In genomic region chr1:79681382-79681781, GRCh38 we compare ENCODE assay signal across 26 cellular contexts.
"Had no signal": no experiment of that assay in that cellular context is flagged by ENCODE, and none has a peak within 500 bp of the region (broad histone marks: within the 10 kb centered on the region; RNA-seq: fewer than 3 reads in every experiment).

No MANE protein-coding gene starts in this region.

- H3K27ac ChIP-seq: lower lobe of right lung, pancreas, prostate gland, skin epidermis, stomach, thoracic aorta, tibial artery, upper lobe of right lung, uterus had no signal

- ATAC-seq: left ventricle myocardium superior; lower lobe of right lung; naive thymus-derived CD8-positive, alpha-beta T cell; pancreas; right cardiac atrium; sciatic nerve; stimulated activated naive B cell treated with anti-CD40 and anti-IgM and Interleukin-4, amounts not matched to agents 10 μg/mL and 1 μg/mL and 100 μg/mL, for 72 hours; stimulated activated naive CD8-positive, alpha-beta T cell treated with anti-CD3 and anti-CD28 coated beads, Interleukin-15, Interleukin-2, amounts not matched to agents 100 U/mL and 50 U/mL, for 24 hours; upper lobe of right lung had no signal

- H3K4me3 ChIP-seq: lower lobe of right lung, pancreas, prostate gland, skin epidermis, stomach, thoracic aorta, tibial artery, upper lobe of right lung, uterus had no signal

- H3K9me3 ChIP-seq: lower lobe of right lung, pancreas, prostate gland, upper lobe of right lung, uterus had no signal

- H3K4me1 ChIP-seq: lower lobe of right lung, pancreas, prostate gland, stomach, tibial artery, upper lobe of right lung, uterus had no signal

- H3K36me3 ChIP-seq: lower lobe of right lung, pancreas, prostate gland, stomach, thoracic aorta, tibial artery, upper lobe of right lung, uterus had no signal

- DNase-seq: islet precursor cell; left ventricle myocardium superior; lower lobe of right lung; mammary epithelial cell; mesenchymal stem cell; naive thymus-derived CD8-positive, alpha-beta T cell; nucleus accumbens; pancreas; posterior cingulate gyrus; retina; right cardiac atrium; stimulated activated CD4-positive, alpha-beta T cell treated with anti-CD3 and anti-CD28 coated beads, Interleukin-12 subunit alpha, Interleukin-12 subunit beta, amount 100 ng/mL, for 4 hours; stimulated activated CD4-positive, alpha-beta T cell treated with anti-CD3 and anti-CD28 coated beads, Interleukin-15, amount 100 ng/mL, for 24 hours; stimulated activated CD4-positive, alpha-beta T cell treated with anti-CD3 and anti-CD28 coated beads, Interleukin-2, amount 100 ng/mL, for 24 hours; stimulated activated CD4-positive, alpha-beta T cell treated with anti-CD3 and anti-CD28 coated beads, Interleukin-4, amount 100 ng/mL, for 1 hour; stimulated activated naive B cell treated with anti-CD40 and anti-IgM and Interleukin-4, amounts not matched to agents 10 μg/mL and 1 μg/mL and 100 μg/mL, for 72 hours; stimulated activated naive CD8-positive, alpha-beta T cell treated with anti-CD3 and anti-CD28 coated beads, Interleukin-15, Interleukin-2, amounts not matched to agents 100 U/mL and 50 U/mL, for 24 hours; stomach; tibial artery; trophoblast cell; upper lobe of right lung; uterus had no signal

- H3K27me3 ChIP-seq: pancreas, stomach, tibial artery, upper lobe of right lung, uterus had no signal

- FAIRE-seq: pancreas had no signal
